ENCODE assay signal across 35 cellular contexts in the genomic region with DNA sequence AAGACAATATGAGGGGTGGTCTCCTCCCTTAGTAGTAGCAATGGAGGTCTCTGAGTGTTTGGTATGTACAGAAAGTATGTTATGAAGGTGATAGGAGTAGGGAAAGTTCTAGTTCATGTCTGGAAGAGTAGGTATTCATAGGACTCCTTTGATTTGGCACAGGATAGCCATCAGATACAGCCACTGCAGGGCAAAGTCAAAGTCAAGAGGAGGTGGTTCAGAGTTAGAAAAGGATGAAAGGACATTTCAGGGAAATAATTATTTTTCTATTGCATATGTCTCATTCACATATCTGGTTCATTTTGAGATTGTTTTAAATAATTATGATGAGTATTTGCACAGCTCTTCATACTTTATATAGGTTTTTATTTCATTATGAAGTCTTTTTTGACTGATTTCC.
"Had no signal": no experiment of that assay in that cellular context is flagged by ENCODE, and none has a peak within 500 bp of the region (broad histone marks: within the 10 kb centered on the region; RNA-seq: fewer than 3 reads in every experiment).

No MANE protein-coding gene starts in this region.

- H3K4me3 ChIP-seq: adrenal gland, ascending aorta, body of pancreas, breast epithelium, cardiac muscle cell had no signal

- H3K9me3 ChIP-seq: adrenal gland, ascending aorta, body of pancreas, breast epithelium had no signal

- H3K36me3 ChIP-seq: adrenal gland, ascending aorta, brain microvascular endothelial cell, breast epithelium, cardiac muscle cell had no signal

- H3K4me1 ChIP-seq: ascending aorta, breast epithelium had no signal

- H3K27ac ChIP-seq: adrenal gland, ascending aorta, body of pancreas, brain microvascular endothelial cell, breast epithelium, cardiac muscle cell had no signal

- H3K27me3 ChIP-seq: adrenal gland, ascending aorta, body of pancreas, brain microvascular endothelial cell, breast epithelium, cardiac muscle cell had no signal

- ATAC-seq: activated naive CD4-positive, alpha-beta T cell treated with anti-CD3 and anti-CD28 coated beads, Interleukin-2, amount 50 U/mL, for 72 hours; activated naive CD8-positive, alpha-beta T cell treated with anti-CD3 and anti-CD28 coated beads, Interleukin-2, amount 50 U/mL, for 24 hours; activated T-cell treated with anti-CD3 and anti-CD28 coated beads, Interleukin-2, amount 50 U/mL, for 4 hours; activated T-cell treated with anti-CD3 and anti-CD28 coated beads, Interleukin-2, amount 50 U/mL, for 72 hours; activated T-helper 17 cell treated with anti-CD3 and anti-CD28 coated beads, Interleukin-2, amount 50 U/mL, for 72 hours; body of pancreas had no signal

- FAIRE-seq: astrocyte, bronchial epithelial cell had no signal

- DNase-seq: activated effector memory CD4-positive, alpha-beta T cell treated with anti-CD3 and anti-CD28 coated beads, Interleukin-2, amount 50 U/mL, for 16 hours; activated effector memory CD4-positive, alpha-beta T cell treated with Interleukin-2 at 50 U/mL for 16 hours; activated gamma-delta T cell; activated gamma-delta T cell treated with Interleukin-2 at 50 U/mL for 16 hours; activated naive CD4-positive, alpha-beta T cell; activated naive CD4-positive, alpha-beta T cell treated with anti-CD3 and anti-CD28 coated beads for 36 hours; activated naive CD4-positive, alpha-beta T cell treated with anti-CD3 and anti-CD28 coated beads, Interleukin-2, amount 10 ng/mL, durations not matched to agents 7 days and 5 days; activated naive CD4-positive, alpha-beta T cell treated with anti-CD3 and anti-CD28 coated beads, Interleukin-2, amount 50 U/mL, for 16 hours; activated naive CD4-positive, alpha-beta T cell treated with Interleukin-2 at 50 U/mL for 16 hours; activated naive CD8-positive, alpha-beta T cell treated with anti-CD3 and anti-CD28 coated beads for 36 hours; activated naive CD8-positive, alpha-beta T cell treated with anti-CD3 and anti-CD28 coated beads, Interleukin-2, amount 10 ng/mL, durations not matched to agents 7 days and 5 days; activated naive CD8-positive, alpha-beta T cell treated with anti-CD3 and anti-CD28 coated beads, Interleukin-2, amount 50 U/mL, for 24 hours; activated T-cell treated with anti-CD3 and anti-CD28 coated beads for 4 hours; activated T-cell treated with anti-CD3 and anti-CD28 coated beads, Interleukin-2, amount 50 U/mL, for 1 hour; activated T-cell treated with anti-CD3 and anti-CD28 coated beads, Interleukin-2, amount 50 U/mL, for 24 hours; activated T-cell treated with anti-CD3 and anti-CD28 coated beads, Interleukin-2, amount 50 U/mL, for 4 hours; activated T-cell treated with anti-CD3 and anti-CD28 coated beads, Interleukin-2, amount 50 U/mL, for 48 hours; activated T-cell treated with anti-CD3 and anti-CD28 coated beads, Interleukin-2, amount 50 U/mL, for 72 hours; adrenal gland; amniotic stem cell; amygdala; anterior cingulate cortex; aorta; body of pancreas; brain microvascular endothelial cell; caudate nucleus; central memory CD4-positive, alpha-beta T cell; cerebellar nuclear complex had no signal
